Comparison of ENCODE assay signal across 11 cellular contexts in genomic region chr2:234251326-234252271, GRCh38.
DNase-seq lines count a peak whose midpoint lies in the region; ATAC-seq and TF ChIP-seq lines count a peak whose summit lies in the region.
"Had no signal": no experiment of that assay in that cellular context is flagged by ENCODE, and none has a peak within 500 bp of the region (broad histone marks: within the 10 kb centered on the region; RNA-seq: fewer than 3 reads in every experiment).

No MANE protein-coding gene starts in this region.

- H3K4me3 ChIP-seq in HFF-Myc (replicated peaks; ENCODE audit: low read depth, low read length) (no peak overlapping the region), adipocyte (ENCODE audit: low read length) (peak overlapping the region; percentile 38)

- CTCF ChIA-PET in GM10248 (lab: Yijun Ruan, JAX): interaction anchor here (1.3 to 1.5 kb wide), 3 partner anchors 14 to 38 kb away, joined by 3 to 4 read pairs (median 4); no protein-coding TSS in a partner anchor

- no peaks in the 10 kb centered on the region for H3K36me3 ChIP-seq in adipocyte (ENCODE audit: control insufficient read depth, insufficient read depth, low read length, severe bottlenecking)

- DNase-seq in HFF-Myc (ENCODE audit: extremely low read depth, low read depth): peak; percentile 89
- peak; percentile 82 for DNase-seq in adipocyte (ENCODE audit: low read depth)
- peak; percentile 99 for DNase-seq in foreskin melanocyte
- DNase-seq in smooth muscle cell of the brain vasculature (ENCODE audit: low read depth, low spot score): peak; percentile 97
- DNase-seq in NCI-H510A (lab: John Stamatoyannopoulos, UW): no peak
- DNase-seq in GM10248 (ENCODE audit: extremely low spot score): no peak
- DNase-seq: NCI-H2171 treated with DMSO at 0.1 percent for 48 hours, posterior cingulate gyrus had no signal

- H3K4me1 ChIP-seq in adipocyte (ENCODE audit: control insufficient read depth, insufficient read depth, low read length): peaks cover 32% of the 10 kb centered on the region

- no peaks in the 10 kb centered on the region for H3K27me3 ChIP-seq in adipocyte (replicated peaks; ENCODE audit: control insufficient read depth, insufficient read depth, low read length)

- no peak for ATAC-seq in HG02571 (IDR thresholded peaks at IDR 0.05; ENCODE audit: unreplicated experiment)
- ATAC-seq in GM19397 (IDR thresholded peaks at IDR 0.05; ENCODE audit: unreplicated experiment): no peak
- ATAC-seq: stimulated activated memory B cell treated with anti-CD40 and anti-IgM and Interleukin-4, amounts not matched to agents 10 μg/mL and 1 μg/mL and 100 μg/mL, for 72 hours had no signal

- POLR2A ChIA-PET in GM10248 (lab: Yijun Ruan, JAX): no interaction called here

- H3K9ac ChIP-seq in adipocyte (ENCODE audit: low read length): peak overlapping the region; percentile 57

- H3K9me3 ChIP-seq in adipocyte (ENCODE audit: control insufficient read depth, low read length): no peaks in the 10 kb centered on the region

- no peak for TF ChIP-seq CTCF in HFF-Myc (IDR thresholded peaks at IDR 0.05; ENCODE audit: low read depth, low read length, missing control alignments)
- TF ChIP-seq CTCF in GM10248 (IDR thresholded peaks at IDR 0.05; ENCODE audit: control extremely low read depth, extremely low read depth, low read depth, missing control alignments): no peak

Comparison
In these comparisons a context has a peak if more than half of its experiments do, and no peak if none do; other contexts are left out.
1. DNase-seq: peak in HFF-Myc (single experiment), adipocyte (single experiment), foreskin melanocyte (single experiment) and smooth muscle cell of the brain vasculature (single experiment); none in NCI-H510A (single experiment) and GM10248 (single experiment).